ENCODE assay signal across 1 cellular context in the genomic region with DNA sequence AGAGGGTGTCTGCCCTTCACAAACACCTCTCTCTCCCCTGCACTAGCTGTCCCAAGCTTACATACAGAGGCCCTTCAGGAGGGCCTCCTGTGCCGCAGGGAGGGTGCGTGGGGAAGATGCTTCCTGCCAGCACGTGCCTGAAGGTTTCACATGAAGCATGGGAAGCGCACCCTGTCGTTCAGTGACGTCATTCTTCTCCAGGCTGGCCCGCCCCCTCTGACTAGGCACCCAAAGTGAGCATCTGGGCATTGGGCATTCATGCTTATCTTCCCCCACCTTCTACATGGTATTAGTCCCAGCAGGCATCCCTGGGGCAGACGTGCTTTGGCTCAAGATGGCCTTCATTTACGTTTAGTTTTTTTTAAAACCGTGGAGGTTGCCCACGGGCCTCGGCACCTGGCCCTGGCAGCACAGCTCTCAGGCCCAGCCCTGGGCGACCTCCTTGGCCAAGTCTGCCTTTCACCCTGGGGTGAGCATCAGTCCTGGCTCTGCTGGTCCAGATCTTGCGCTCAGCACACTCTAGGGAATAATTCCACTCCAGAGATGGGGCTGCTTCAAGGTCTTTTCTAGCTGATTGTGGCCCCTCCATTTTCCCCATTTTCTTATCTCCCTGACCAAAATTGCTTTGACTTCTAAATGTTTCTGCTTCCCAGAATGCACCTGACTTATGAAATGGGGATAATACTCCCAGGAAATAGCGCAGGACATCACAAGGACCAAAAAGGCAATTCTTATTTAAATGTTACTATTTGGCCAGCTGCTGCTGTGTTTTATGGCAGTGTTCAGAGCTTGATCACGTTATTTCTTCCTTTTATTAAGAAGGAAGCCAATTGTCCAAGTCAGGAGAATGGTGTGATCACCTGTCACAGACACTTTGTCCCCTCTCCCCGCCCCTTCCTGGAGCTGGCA.
TF ChIP-seq lines count a peak whose summit lies in the region.

No MANE protein-coding gene starts in this region.

TF ChIP-seq in HEK293, 187 proteins besides CTCF, POLR2A, EP300 and RAD21:
- TF ChIP-seq, protein P1, sequence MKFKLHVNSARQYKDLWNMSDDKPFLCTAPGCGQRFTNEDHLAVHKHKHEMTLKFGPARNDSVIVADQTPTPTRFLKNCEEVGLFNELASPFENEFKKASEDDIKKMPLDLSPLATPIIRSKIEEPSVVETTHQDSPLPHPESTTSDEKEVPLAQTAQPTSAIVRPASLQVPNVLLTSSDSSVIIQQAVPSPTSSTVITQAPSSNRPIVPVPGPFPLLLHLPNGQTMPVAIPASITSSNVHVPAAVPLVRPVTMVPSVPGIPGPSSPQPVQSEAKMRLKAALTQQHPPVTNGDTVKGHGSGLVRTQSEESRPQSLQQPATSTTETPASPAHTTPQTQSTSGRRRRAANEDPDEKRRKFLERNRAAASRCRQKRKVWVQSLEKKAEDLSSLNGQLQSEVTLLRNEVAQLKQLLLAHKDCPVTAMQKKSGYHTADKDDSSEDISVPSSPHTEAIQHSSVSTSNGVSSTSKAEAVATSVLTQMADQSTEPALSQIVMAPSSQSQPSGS (tag by site-specific recombination; IDR thresholded peaks at IDR 0.05; ENCODE audit: low read depth), result peak; percentile 30; the same call in 1 of the 2 replicates
- TF ChIP-seq, protein P2, sequence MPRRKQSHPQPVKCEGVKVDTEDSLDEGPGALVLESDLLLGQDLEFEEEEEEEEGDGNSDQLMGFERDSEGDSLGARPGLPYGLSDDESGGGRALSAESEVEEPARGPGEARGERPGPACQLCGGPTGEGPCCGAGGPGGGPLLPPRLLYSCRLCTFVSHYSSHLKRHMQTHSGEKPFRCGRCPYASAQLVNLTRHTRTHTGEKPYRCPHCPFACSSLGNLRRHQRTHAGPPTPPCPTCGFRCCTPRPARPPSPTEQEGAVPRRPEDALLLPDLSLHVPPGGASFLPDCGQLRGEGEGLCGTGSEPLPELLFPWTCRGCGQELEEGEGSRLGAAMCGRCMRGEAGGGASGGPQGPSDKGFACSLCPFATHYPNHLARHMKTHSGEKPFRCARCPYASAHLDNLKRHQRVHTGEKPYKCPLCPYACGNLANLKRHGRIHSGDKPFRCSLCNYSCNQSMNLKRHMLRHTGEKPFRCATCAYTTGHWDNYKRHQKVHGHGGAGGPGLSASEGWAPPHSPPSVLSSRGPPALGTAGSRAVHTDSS (tag by site-specific recombination; IDR thresholded peaks at IDR 0.05), result no peak
- 0 out of 2 replicates have a peak, but pooled peaks have one; percentile 21 for TF ChIP-seq ZIC2 (tag by site-specific recombination; IDR thresholded peaks at IDR 0.05)
- no peak for TF ChIP-seq ZFP37 (tag by site-specific recombination; IDR thresholded peaks at IDR 0.05)
- no peak for TF ChIP-seq ZNF707 (tag by site-specific recombination; IDR thresholded peaks at IDR 0.05)
- no peak for TF ChIP-seq ZNF658 (tag by site-specific recombination; IDR thresholded peaks at IDR 0.05)
- TF ChIP-seq ZNF416 (tag by site-specific recombination; IDR thresholded peaks at IDR 0.05), result no peak
- TF ChIP-seq SP7 (tag by site-specific recombination; IDR thresholded peaks at IDR 0.05), result no peak
- TF ChIP-seq, protein P3, sequence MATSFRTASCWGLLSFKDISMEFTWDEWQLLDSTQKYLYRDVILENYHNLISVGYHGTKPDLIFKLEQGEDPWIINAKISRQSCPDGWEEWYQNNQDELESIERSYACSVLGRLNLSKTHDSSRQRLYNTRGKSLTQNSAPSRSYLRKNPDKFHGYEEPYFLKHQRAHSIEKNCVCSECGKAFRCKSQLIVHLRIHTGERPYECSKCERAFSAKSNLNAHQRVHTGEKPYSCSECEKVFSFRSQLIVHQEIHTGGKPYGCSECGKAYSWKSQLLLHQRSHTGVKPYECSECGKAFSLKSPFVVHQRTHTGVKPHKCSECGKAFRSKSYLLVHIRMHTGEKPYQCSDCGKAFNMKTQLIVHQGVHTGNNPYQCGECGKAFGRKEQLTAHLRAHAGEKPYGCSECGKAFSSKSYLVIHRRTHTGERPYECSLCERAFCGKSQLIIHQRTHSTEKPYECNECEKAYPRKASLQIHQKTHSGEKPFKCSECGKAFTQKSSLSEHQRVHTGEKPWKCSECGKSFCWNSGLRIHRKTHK (tag by site-specific recombination; IDR thresholded peaks at IDR 0.05), result no peak
